ENCODE assay signal across 20 cellular contexts in genomic region chr1:61111084-61112050, GRCh38. TPM values are rescaled to one million over a fixed set of nuclear protein-coding genes. Genes with fewer than 3 reads are reported as not detected.
A peak's percentile ranks its signal among the peaks of the same experiment; 100 is the strongest.
DNase-seq lines count a peak whose midpoint lies in the region; ATAC-seq and TF ChIP-seq lines count a peak whose summit lies in the region.
"Had no signal": no experiment of that assay in that cellular context is flagged by ENCODE, and none has a peak within 500 bp of the region (broad histone marks: within the 10 kb centered on the region; RNA-seq: fewer than 3 reads in every experiment).

No MANE protein-coding gene starts in this region.

- H3K36me3 ChIP-seq in lower lobe of right lung (no peaks in the 10 kb centered on the region), subcutaneous abdominal adipose tissue (ENCODE audit: control insufficient read depth in 5 of 5, insufficient read depth in 5 of 5, low read length in 5 of 5) (no peaks in the 10 kb centered on the region)
- H3K36me3 ChIP-seq in CD8-positive, alpha-beta memory T cell (ENCODE audit: insufficient read depth, low read length), result no peaks in the 10 kb centered on the region

- DNase-seq in HEK293T (ENCODE audit: extremely low spot score) (no peak), lower lobe of right lung (no peak), GM13977 (ENCODE audit: low spot score) (no peak), GM19238 (ENCODE audit: insufficient read length, low spot score) (no peak)
- no peak for DNase-seq in CD8-positive, alpha-beta memory T cell
- DNase-seq: activated CD8-positive, alpha-beta T cell treated with anti-CD3 and anti-CD28 coated beads for 36 hours; activated naive CD4-positive, alpha-beta T cell treated with anti-CD3 and anti-CD28 coated beads, Interleukin-2, amount 10 ng/mL, durations not matched to agents 7 days and 5 days; activated T-cell treated with anti-CD3 and anti-CD28 coated beads, Interleukin-2, amount 50 U/mL, for 4 hours; COR-L47; cortex of kidney; EL; NCI-H146; NCI-H2171 treated with DMSO at 0.1 percent for 48 hours; NCI-H69; stimulated activated naive CD8-positive, alpha-beta T cell treated with anti-CD3 and anti-CD28 coated beads, Interleukin-15, Interleukin-2, amounts not matched to agents 100 U/mL and 50 U/mL, for 24 hours had no signal

- H3K9me3 ChIP-seq in lower lobe of right lung (no peaks in the 10 kb centered on the region), subcutaneous abdominal adipose tissue (ENCODE audit: control insufficient read depth in 5 of 5, low read length in 5 of 5) (peaks cover 0 to 3% (median 0%) of the 10 kb centered on the region in 5 donors)
- H3K9me3 ChIP-seq in CD8-positive, alpha-beta memory T cell (ENCODE audit: low read length), result no peaks in the 10 kb centered on the region

- POLR2A ChIA-PET in HEK293T (lab: Yijun Ruan, JAX), result no interaction called here
- POLR2A ChIA-PET in CD8-positive, alpha-beta memory T cell (lab: Charles Lee), result no interaction called here

- peak overlapping the region in 2 of 5 donors; percentile 15 to 39 for H3K9ac ChIP-seq in subcutaneous abdominal adipose tissue (ENCODE audit: low read length in 5 of 5)

- H3K27ac Mint-ChIP-seq in dendritic cell treated with granulocyte-macrophage colony-stimulating factor and Interleukin-4, amounts not matched to agents 40 ng/mL and 50 ng/mL, for 4 days, result peak overlapping the region; percentile 66
- H3K27ac Mint-ChIP-seq in CD8-positive, alpha-beta memory T cell, result no peak overlapping the region
- H3K27ac Mint-ChIP-seq: activated CD8-positive, alpha-beta T cell treated with anti-CD3 and anti-CD28 coated beads for 36 hours; activated naive CD4-positive, alpha-beta T cell treated with anti-CD3 and anti-CD28 coated beads, Interleukin-2, amount 10 ng/mL, durations not matched to agents 7 days and 5 days; memory B cell; T-helper 1 cell treated with Interleukin-12 subunit alpha and Interleukin-12 subunit beta and Interleukin-4 antibody, amounts not matched to agents 30 μg/mL and 1 μg/mL, for 36 hours had no signal

- no peak for ATAC-seq in lower lobe of right lung
- ATAC-seq: activated CD8-positive, alpha-beta T cell treated with anti-CD3 and anti-CD28 coated beads for 36 hours; activated T-cell treated with anti-CD3 and anti-CD28 coated beads, Interleukin-2, amount 50 U/mL, for 4 hours; stimulated activated naive CD8-positive, alpha-beta T cell treated with anti-CD3 and anti-CD28 coated beads, Interleukin-15, Interleukin-2, amounts not matched to agents 100 U/mL and 50 U/mL, for 24 hours had no signal

- CTCF ChIA-PET in HEK293T (lab: Yijun Ruan, JAX), result no interaction called here
- CTCF ChIA-PET in CD8-positive, alpha-beta memory T cell (lab: Charles Lee), result interaction anchor here (2.0 kb wide), 1 partner anchor 61 kb away, joined by 6 read pairs; no protein-coding TSS in a partner anchor

- no peaks in the 10 kb centered on the region for H3K27me3 Mint-ChIP-seq in dendritic cell treated with granulocyte-macrophage colony-stimulating factor and Interleukin-4, amounts not matched to agents 40 ng/mL and 50 ng/mL, for 4 days
- peaks cover 0 to 3% of the 10 kb centered on the region in 2 donors for H3K27me3 Mint-ChIP-seq in CD8-positive, alpha-beta memory T cell
- H3K27me3 Mint-ChIP-seq: activated CD8-positive, alpha-beta T cell treated with anti-CD3 and anti-CD28 coated beads for 36 hours; activated naive CD4-positive, alpha-beta T cell treated with anti-CD3 and anti-CD28 coated beads, Interleukin-2, amount 10 ng/mL, durations not matched to agents 7 days and 5 days had no signal

- no peak overlapping the region for H3K4me3 ChIP-seq in lower lobe of right lung
- no peak overlapping the region for H3K4me3 ChIP-seq in subcutaneous abdominal adipose tissue (ENCODE audit: low read depth in 1 of 5, low read length in 5 of 5)
- no peak overlapping the region for H3K4me3 ChIP-seq in CD8-positive, alpha-beta memory T cell (ENCODE audit: low read length)

- no peak overlapping the region for H3K4me3 Mint-ChIP-seq in dendritic cell treated with granulocyte-macrophage colony-stimulating factor and Interleukin-4, amounts not matched to agents 40 ng/mL and 50 ng/mL, for 4 days
- no peak overlapping the region for H3K4me3 Mint-ChIP-seq in CD8-positive, alpha-beta memory T cell
- H3K4me3 Mint-ChIP-seq: activated CD8-positive, alpha-beta T cell treated with anti-CD3 and anti-CD28 coated beads for 36 hours; activated naive CD4-positive, alpha-beta T cell treated with anti-CD3 and anti-CD28 coated beads, Interleukin-2, amount 10 ng/mL, durations not matched to agents 7 days and 5 days; activated T-cell treated with anti-CD3 and anti-CD28 coated beads, Interleukin-2, amount 50 U/mL, for 4 hours; memory B cell; T-helper 1 cell treated with Interleukin-12 subunit alpha and Interleukin-12 subunit beta and Interleukin-4 antibody, amounts not matched to agents 30 μg/mL and 1 μg/mL, for 36 hours had no signal

- H3K36me3 Mint-ChIP-seq in dendritic cell treated with granulocyte-macrophage colony-stimulating factor and Interleukin-4, amounts not matched to agents 40 ng/mL and 50 ng/mL, for 4 days (ENCODE audit: low read depth), result no peaks in the 10 kb centered on the region
- H3K36me3 Mint-ChIP-seq in CD8-positive, alpha-beta memory T cell, result peaks cover 1 to 8% (median 4%) of the 10 kb centered on the region in 3 donors
- H3K36me3 Mint-ChIP-seq: activated naive CD4-positive, alpha-beta T cell treated with anti-CD3 and anti-CD28 coated beads, Interleukin-2, amount 10 ng/mL, durations not matched to agents 7 days and 5 days had no signal

- intact Hi-C loops in dendritic cell treated with granulocyte-macrophage colony-stimulating factor and Interleukin-4, amounts not matched to agents 40 ng/mL and 50 ng/mL, for 4 days (cut with micrococcal nuclease), result no loop called here
- intact Hi-C loops in lower lobe of right lung (cut with DNase I), result no loop called here

- H3K4me1 ChIP-seq in lower lobe of right lung (peaks cover 31% of the 10 kb centered on the region), subcutaneous abdominal adipose tissue (ENCODE audit: control insufficient read depth in 5 of 5, insufficient read depth in 5 of 5, low read length in 5 of 5) (peaks cover 0 to 39% (median 35%) of the 10 kb centered on the region in 5 donors)
- H3K4me1 ChIP-seq in CD8-positive, alpha-beta memory T cell (ENCODE audit: insufficient read depth, low read length), result no peaks in the 10 kb centered on the region

- H3K9me3 Mint-ChIP-seq in dendritic cell treated with granulocyte-macrophage colony-stimulating factor and Interleukin-4, amounts not matched to agents 40 ng/mL and 50 ng/mL, for 4 days, result no peaks in the 10 kb centered on the region
- peaks cover 0 to 4% (median 1%) of the 10 kb centered on the region in 5 donors for H3K9me3 Mint-ChIP-seq in CD8-positive, alpha-beta memory T cell
- H3K9me3 Mint-ChIP-seq: activated CD8-positive, alpha-beta T cell treated with anti-CD3 and anti-CD28 coated beads for 36 hours; activated naive CD4-positive, alpha-beta T cell treated with anti-CD3 and anti-CD28 coated beads, Interleukin-2, amount 10 ng/mL, durations not matched to agents 7 days and 5 days; activated T-cell treated with anti-CD3 and anti-CD28 coated beads, Interleukin-2, amount 50 U/mL, for 4 hours; T-helper 1 cell treated with Interleukin-12 subunit alpha and Interleukin-12 subunit beta and Interleukin-4 antibody, amounts not matched to agents 30 μg/mL and 1 μg/mL, for 36 hours had no signal

- TF ChIP-seq CTCF in lower lobe of right lung (IDR thresholded peaks at IDR 0.05), result no peak
- TF ChIP-seq CTCF in GM13977 (IDR thresholded peaks at IDR 0.05; ENCODE audit: extremely low read depth, insufficient read depth, missing control alignments), result no peak

- H3K27ac ChIP-seq in lower lobe of right lung, result peak overlapping the region; percentile 1
- peak overlapping the region; percentile 26 for H3K27ac ChIP-seq in subcutaneous abdominal adipose tissue (ENCODE audit: low read depth, low read length)
- no peak overlapping the region for H3K27ac ChIP-seq in CD8-positive, alpha-beta memory T cell (ENCODE audit: low read depth, low read length)
- H3K27ac ChIP-seq: epithelial cell of prostate had no signal

- H3K27me3 ChIP-seq in lower lobe of right lung (ENCODE audit: low read depth), result no peaks in the 10 kb centered on the region
- H3K27me3 ChIP-seq in subcutaneous abdominal adipose tissue (ENCODE audit: control insufficient read depth in 5 of 5, insufficient read depth in 4 of 5, low read length in 5 of 5), result no peaks in the 10 kb centered on the region
- no peaks in the 10 kb centered on the region for H3K27me3 ChIP-seq in CD8-positive, alpha-beta memory T cell (ENCODE audit: insufficient read depth, low read length, poor library complexity, severe bottlenecking)

- H3K4me1 Mint-ChIP-seq in dendritic cell treated with granulocyte-macrophage colony-stimulating factor and Interleukin-4, amounts not matched to agents 40 ng/mL and 50 ng/mL, for 4 days (ENCODE audit: low read depth), result peaks cover 21% of the 10 kb centered on the region
- peaks cover 0 to 6% (median 0%) of the 10 kb centered on the region in 3 donors for H3K4me1 Mint-ChIP-seq in CD8-positive, alpha-beta memory T cell
- H3K4me1 Mint-ChIP-seq: activated naive CD4-positive, alpha-beta T cell treated with anti-CD3 and anti-CD28 coated beads, Interleukin-2, amount 10 ng/mL, durations not matched to agents 7 days and 5 days had no signal

- in situ Hi-C loops in GM13977 (cut with MboI; ENCODE audit: low pct_unique_long_range_greater_than_20kb, low sequenced_read_pairs, unreplicated experiment), result no loop called here

TF ChIP-seq in HEK293T, 16 proteins besides CTCF, POLR2A, EP300 and RAD21 (continues in another document):
- TF ChIP-seq SP1 (IDR thresholded peaks at IDR 0.05), result no peak
- TF ChIP-seq FOXM1 (IDR thresholded peaks at IDR 0.05; ENCODE audit: borderline replicate concordance), result peak; percentile 80; the same call in 1 of the 2 replicates
- no peak for TF ChIP-seq ELF4 (IDR thresholded peaks at IDR 0.05)
- no peak for TF ChIP-seq FOXK2 (IDR thresholded peaks at IDR 0.05)
- TF ChIP-seq SUZ12 (IDR thresholded peaks at IDR 0.05), result no peak
- TF ChIP-seq TARDBP (IDR thresholded peaks at IDR 0.05), result no peak
- TF ChIP-seq LEF1 (IDR thresholded peaks at IDR 0.05; ENCODE audit: borderline replicate concordance), result peak; percentile 85
- no peak for TF ChIP-seq NFRKB (IDR thresholded peaks at IDR 0.05)
- TF ChIP-seq HDGF (IDR thresholded peaks at IDR 0.05; ENCODE audit: borderline replicate concordance), result no peak
- TF ChIP-seq FOXA1 (IDR thresholded peaks at IDR 0.05), result no peak
- TF ChIP-seq ZNF384 (IDR thresholded peaks at IDR 0.05), result peak; percentile 76
- no peak for TF ChIP-seq BHLHE40 (IDR thresholded peaks at IDR 0.05; ENCODE audit: borderline replicate concordance)
- TF ChIP-seq L3MBTL2 (conservative IDR thresholded peaks at IDR 0.05), result no peak
- peak; percentile 82; the same call in 1 of the 2 replicates for TF ChIP-seq CTBP1 (IDR thresholded peaks at IDR 0.05; ENCODE audit: borderline replicate concordance)
- TF ChIP-seq ARNT (IDR thresholded peaks at IDR 0.05), result no peak

RNA-seq across cellular contexts. Expression of gene NFIA, which starts 29.0 kb away (rescaled TPM):
- total RNA-seq in lower lobe of right lung, result 70.0 TPM
- total RNA-seq in CD8-positive, alpha-beta memory T cell, result 1 to 10 TPM; 6.1 to 7.0 TPM
- 9.9 TPM for polyA plus RNA-seq in CD8-positive, alpha-beta memory T cell
